In the genomic region with DNA sequence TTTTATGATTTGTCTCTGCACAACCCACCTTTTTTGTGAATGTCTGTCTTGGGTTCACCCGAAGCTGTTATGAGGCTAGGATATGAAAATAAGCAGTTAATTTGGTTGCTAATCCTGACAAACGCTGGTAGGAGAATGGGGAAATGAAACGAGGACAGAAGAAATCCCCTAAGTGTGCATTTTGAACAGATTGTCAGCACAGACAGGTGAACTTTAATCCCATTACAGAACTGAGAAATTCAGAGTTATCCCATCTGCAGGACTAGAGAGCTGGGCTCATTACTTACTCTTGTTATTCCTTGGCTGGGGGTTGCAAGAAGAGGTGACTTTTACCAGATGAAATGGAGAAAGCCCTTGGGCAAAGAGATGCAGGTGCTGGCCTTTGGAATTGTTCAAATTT, we compare ENCODE assay signal across 12 cellular contexts.
DNase-seq lines count a peak whose midpoint lies in the region; ATAC-seq, FAIRE-seq and TF ChIP-seq lines count a peak whose summit lies in the region.
"Had no signal": no experiment of that assay in that cellular context is flagged by ENCODE, and none has a peak within 500 bp of the region (broad histone marks: within the 10 kb centered on the region; RNA-seq: fewer than 3 reads in every experiment).

No MANE protein-coding gene starts in this region.

- H3K4me3 ChIP-seq in right atrium auricular region (no peak overlapping the region), pancreas (no peak overlapping the region)
- H3K4me3 ChIP-seq: right lobe of liver had no signal

- no peak overlapping the region for H3K27ac Mint-ChIP-seq in nephron progenitor cell
- H3K27ac Mint-ChIP-seq: activated CD4-positive, alpha-beta T cell treated with anti-CD3 and anti-CD28 coated beads, Interleukin-2, amount 10 ng/mL, durations not matched to agents 7 days and 5 days had no signal

- H3K9me3 ChIP-seq in right atrium auricular region = peaks cover 0 to 30% of the 10 kb centered on the region in 2 donors
- no peaks in the 10 kb centered on the region for H3K9me3 ChIP-seq in pancreas

- H3K36me3 Mint-ChIP-seq in nephron progenitor cell (ENCODE audit: low read depth) = no peaks in the 10 kb centered on the region

- no peak overlapping the region for H3K4me3 Mint-ChIP-seq in nephron progenitor cell
- H3K4me3 Mint-ChIP-seq: activated CD4-positive, alpha-beta T cell treated with anti-CD3 and anti-CD28 coated beads, Interleukin-2, amount 10 ng/mL, durations not matched to agents 7 days and 5 days had no signal

- no peaks in the 10 kb centered on the region for H3K4me1 ChIP-seq in right atrium auricular region
- no peaks in the 10 kb centered on the region for H3K4me1 ChIP-seq in pancreas
- H3K4me1 ChIP-seq: right lobe of liver had no signal

- 51 to 52% methylated on average over 3 of the region's 3 CpGs for WGBS in pancreas, 2 donors

- no peaks in the 10 kb centered on the region for H3K27me3 ChIP-seq in right atrium auricular region
- no peaks in the 10 kb centered on the region for H3K27me3 ChIP-seq in pancreas
- H3K27me3 ChIP-seq: right lobe of liver had no signal

- no peak for TF ChIP-seq CTCF in nephron progenitor cell (IDR thresholded peaks at IDR 0.05)
- no peak for TF ChIP-seq CTCF in right atrium auricular region (IDR thresholded peaks at IDR 0.05)
- no peak for TF ChIP-seq CTCF in pancreas (IDR thresholded peaks at IDR 0.05)

- intact Hi-C loops in head of caudate nucleus (cut with DNase I) (no loop called here), pancreas (cut with DNase I) (no loop called here)

- no peaks in the 10 kb centered on the region for H3K9me3 Mint-ChIP-seq in nephron progenitor cell

- H3K27ac ChIP-seq in right atrium auricular region = no peak overlapping the region
- no peak overlapping the region for H3K27ac ChIP-seq in pancreas
- H3K27ac ChIP-seq: right lobe of liver had no signal

- H3K4me1 Mint-ChIP-seq in nephron progenitor cell = no peaks in the 10 kb centered on the region
- H3K4me1 Mint-ChIP-seq: activated CD4-positive, alpha-beta T cell treated with anti-CD3 and anti-CD28 coated beads, Interleukin-2, amount 10 ng/mL, durations not matched to agents 7 days and 5 days had no signal

- TF ChIP-seq POLR2A in GM12892 (IDR thresholded peaks at IDR 0.05; ENCODE audit: low read depth, low read length) = no peak

- ATAC-seq in GM19452 (IDR thresholded peaks at IDR 0.05; ENCODE audit: unreplicated experiment) (peak; percentile 79), HG02884 (IDR thresholded peaks at IDR 0.05; ENCODE audit: unreplicated experiment) (peak; percentile 82), HG03565 (IDR thresholded peaks at IDR 0.05; ENCODE audit: unreplicated experiment) (peak; percentile 84), pancreas (no peak)
- ATAC-seq: right lobe of liver had no signal

- H3K27me3 Mint-ChIP-seq in nephron progenitor cell (ENCODE audit: low read depth, poor library complexity) = no peaks in the 10 kb centered on the region
- H3K27me3 Mint-ChIP-seq: activated CD4-positive, alpha-beta T cell treated with anti-CD3 and anti-CD28 coated beads, Interleukin-2, amount 10 ng/mL, durations not matched to agents 7 days and 5 days had no signal

- DNase-seq in GM12892 (ENCODE audit: insufficient read length) = no peak
- DNase-seq in nephron progenitor cell = no peak
- no peak for DNase-seq in head of caudate nucleus
- no peak for DNase-seq in right atrium auricular region (ENCODE audit: low spot score)
- DNase-seq in pancreas = no peak
- DNase-seq: activated CD4-positive, alpha-beta T cell treated with anti-CD3 and anti-CD28 coated beads, Interleukin-2, amount 10 ng/mL, durations not matched to agents 7 days and 5 days; NCI-H1694 treated with DMSO at 0.1 percent for 48 hours; right lobe of liver; SHP77 treated with DMSO at 0.1 percent for 48 hours had no signal

- FAIRE-seq in GM12892 (lab: Jason Lieb, UNC) (peak; percentile 51), pancreas (lab: Jason Lieb, UNC) (no peak)

- H3K36me3 ChIP-seq in right atrium auricular region = no peaks in the 10 kb centered on the region
- no peaks in the 10 kb centered on the region for H3K36me3 ChIP-seq in pancreas
- H3K36me3 ChIP-seq: right lobe of liver had no signal

Comparison
In these comparisons a context has a peak if more than half of its experiments do, and no peak if none do; other contexts are left out.
1. ATAC-seq: peak in GM19452 (single experiment), HG02884 (single experiment) and HG03565 (single experiment); none in pancreas (0 of 4).